21 cellular contexts compared by ENCODE assay signal in genomic region chr11:6216501-6216900, GRCh38. TPM values are rescaled to one million over a fixed set of nuclear protein-coding genes. Genes with fewer than 3 reads are reported as not detected.
DNase-seq lines count a peak whose midpoint lies in the region; ATAC-seq and TF ChIP-seq lines count a peak whose summit lies in the region.
"Had no signal": no experiment of that assay in that cellular context is flagged by ENCODE, and none has a peak within 500 bp of the region (broad histone marks: within the 10 kb centered on the region; RNA-seq: fewer than 3 reads in every experiment).

No MANE protein-coding gene starts in this region.

- H3K9me3 Mint-ChIP-seq in CD14-positive monocyte (no peaks in the 10 kb centered on the region), Calu3 (ENCODE audit: low read depth, unreplicated experiment) (no peaks in the 10 kb centered on the region)
- no peaks in the 10 kb centered on the region for H3K9me3 Mint-ChIP-seq in activated T-cell treated with anti-CD3 and anti-CD28 coated beads, Interleukin-2, amount 50 U/mL, for 72 hours
- H3K9me3 Mint-ChIP-seq: CD4-positive, alpha-beta T cell; H9 had no signal

- TSS peak; percentile 10 for BruUV-seq in Calu3 (replicated peaks; lab: Mats Ljungman, UMichigan)

- DNase-seq in CD14-positive monocyte (ENCODE audit: low spot score) (no peak), Calu3 (no peak), iPS-NIHi11 (ENCODE audit: low spot score) (peak; percentile 3), middle frontal gyrus (ENCODE audit: extremely low spot score, low spot score) (no peak), foreskin keratinocyte (no peak)
- no peak for DNase-seq in activated T-cell treated with anti-CD3 and anti-CD28 coated beads, Interleukin-2, amount 50 U/mL, for 72 hours
- DNase-seq: ACHN; BE2C; C1 segment of cervical spinal cord; Caco-2; CD4-positive, alpha-beta T cell; DMS153; DMS79; GF-D8; H9 had no signal

- H3K27me3 Mint-ChIP-seq in CD14-positive monocyte (ENCODE audit: low read depth in 3 of 3) (peaks cover 0 to 3% (median 0%) of the 10 kb centered on the region in 3 donors), Calu3 (ENCODE audit: unreplicated experiment) (no peaks in the 10 kb centered on the region)
- H3K27me3 Mint-ChIP-seq in activated T-cell treated with anti-CD3 and anti-CD28 coated beads, Interleukin-2, amount 50 U/mL, for 72 hours (ENCODE audit: low read depth): no peaks in the 10 kb centered on the region
- H3K27me3 Mint-ChIP-seq: CD4-positive, alpha-beta T cell had no signal

- no peak overlapping the region for H3K4me3 ChIP-seq in neutrophil (ENCODE audit: low read depth in 1 of 2, low read length in 1 of 2)
- H3K4me3 ChIP-seq: GM12878 had no signal

- H3K4me1 Mint-ChIP-seq in CD14-positive monocyte: peaks cover 19% of the 10 kb centered on the region
- H3K4me1 Mint-ChIP-seq in Calu3 (ENCODE audit: low read depth, unreplicated experiment): no peaks in the 10 kb centered on the region
- H3K4me1 Mint-ChIP-seq in activated T-cell treated with anti-CD3 and anti-CD28 coated beads, Interleukin-2, amount 50 U/mL, for 72 hours (ENCODE audit: low read depth): peaks cover 4% of the 10 kb centered on the region
- H3K4me1 Mint-ChIP-seq: H9 had no signal

- H3K27ac ChIP-seq in neutrophil (peak overlapping the region; percentile 47), foreskin keratinocyte (no peak overlapping the region)

- H3K36me3 Mint-ChIP-seq in CD14-positive monocyte: peaks cover 0 to 54% of the 10 kb centered on the region in 2 donors
- peaks cover 5% of the 10 kb centered on the region for H3K36me3 Mint-ChIP-seq in Calu3 (ENCODE audit: insufficient read depth, unreplicated experiment)
- peaks cover 0 to 4% of the 10 kb centered on the region in 2 donors for H3K36me3 Mint-ChIP-seq in activated T-cell treated with anti-CD3 and anti-CD28 coated beads, Interleukin-2, amount 50 U/mL, for 72 hours (ENCODE audit: insufficient read depth in 2 of 2)

- TF ChIP-seq CTCF in CD14-positive monocyte (IDR thresholded peaks at IDR 0.05): no peak
- TF ChIP-seq CTCF in Calu3 (IDR thresholded peaks at IDR 0.05; ENCODE audit: unreplicated experiment): no peak
- no peak for TF ChIP-seq CTCF in neutrophil (IDR thresholded peaks at IDR 0.05)
- no peak for TF ChIP-seq CTCF in foreskin keratinocyte (conservative IDR thresholded peaks at IDR 0.05)

- intact Hi-C loops in CD14-positive monocyte (cut with micrococcal nuclease) (no loop called here), Calu3 (cut with micrococcal nuclease; ENCODE audit: unreplicated experiment) (no loop called here)

- H3K27me3 ChIP-seq in neutrophil (no peaks in the 10 kb centered on the region), foreskin keratinocyte (no peaks in the 10 kb centered on the region)
- H3K27me3 ChIP-seq: BE2C had no signal

- no peaks in the 10 kb centered on the region for H3K9me3 ChIP-seq in neutrophil
- H3K9me3 ChIP-seq: BE2C, Caco-2 had no signal

- H3K4me1 ChIP-seq in neutrophil (ENCODE audit: control insufficient read depth in 1 of 2, insufficient read depth in 1 of 2, low read depth in 1 of 2, low read length in 1 of 2) (peaks cover 16 to 19% of the 10 kb centered on the region in 2 experiments), foreskin keratinocyte (peaks cover 11% of the 10 kb centered on the region)
- H3K4me1 ChIP-seq: BE2C, Caco-2 had no signal

- peaks cover 87% of the 10 kb centered on the region for H3K36me3 ChIP-seq in neutrophil
- H3K36me3 ChIP-seq: BE2C had no signal

- ATAC-seq in activated T-cell treated with anti-CD3 and anti-CD28 coated beads, Interleukin-2, amount 50 U/mL, for 72 hours (replicated peaks in 1 of 2): no peak
- ATAC-seq in HG02981 (IDR thresholded peaks at IDR 0.05; ENCODE audit: unreplicated experiment) (no peak), foreskin keratinocyte (no peak)
- ATAC-seq: GM12878 had no signal

- CTCF ChIA-PET in Calu3 (lab: Charles Lee): interaction anchor here (1.5 kb wide), 1 partner anchor 147 kb away, joined by 3 read pairs; no protein-coding TSS in a partner anchor

- H3K27ac Mint-ChIP-seq in CD14-positive monocyte (peak overlapping the region in 4 of 7 donors; percentile 10 to 73 (median 33)), Calu3 (ENCODE audit: unreplicated experiment) (no peak overlapping the region)
- H3K27ac Mint-ChIP-seq in activated T-cell treated with anti-CD3 and anti-CD28 coated beads, Interleukin-2, amount 50 U/mL, for 72 hours: no peak overlapping the region
- H3K27ac Mint-ChIP-seq: CD4-positive, alpha-beta T cell; H9 had no signal

- H3K4me3 Mint-ChIP-seq in CD14-positive monocyte (no peak overlapping the region), Calu3 (ENCODE audit: low read depth, unreplicated experiment) (no peak overlapping the region)
- H3K4me3 Mint-ChIP-seq in activated T-cell treated with anti-CD3 and anti-CD28 coated beads, Interleukin-2, amount 50 U/mL, for 72 hours: no peak overlapping the region
- H3K4me3 Mint-ChIP-seq: CD4-positive, alpha-beta T cell; H9 had no signal

RNA-seq across cellular contexts. Expression of gene C11orf42, which starts 11.1 kb away (rescaled TPM):
- polyA plus RNA-seq in CD14-positive monocyte (not detected), foreskin keratinocyte (not detected in 2 replicates)
- total RNA-seq in Calu3 (2022) (not detected in 2 replicates), foreskin keratinocyte (not detected in 2 replicates)
- total RNA-seq in activated T-cell treated with anti-CD3 and anti-CD28 coated beads, Interleukin-2, amount 50 U/mL, for 72 hours: not detected
- total RNA-seq: Caco-2; CD4-positive, alpha-beta T cell; Daoy; GM12878; H1; H9; HT-29 had no signal
- polyA plus RNA-seq: H1 had no signal

RNA-seq across cellular contexts. Expression of gene OR52W1, which starts 17.5 kb away (rescaled TPM):
- not detected for polyA plus RNA-seq in CD14-positive monocyte
- total RNA-seq in Calu3 (2022): not detected in 2 replicates
- not detected for total RNA-seq in activated T-cell treated with anti-CD3 and anti-CD28 coated beads, Interleukin-2, amount 50 U/mL, for 72 hours
- total RNA-seq in foreskin keratinocyte: not detected in 2 replicates
- polyA plus RNA-seq in foreskin keratinocyte: not detected in 2 replicates
- total RNA-seq: Caco-2; CD4-positive, alpha-beta T cell; Daoy; GM12878; H1; H9; HT-29 had no signal
- polyA plus RNA-seq: GM12878, H1 had no signal

RNA-seq across cellular contexts. Expression of gene FHIP1B, which starts 17.9 kb away (rescaled TPM):
- polyA plus RNA-seq in CD14-positive monocyte (10 to 100 TPM; 14.2 to 18.9 TPM), foreskin keratinocyte (14.1 and 14.9 TPM in 2 replicates)
- total RNA-seq in Calu3 (2022) (39.7 and 43.9 TPM in 2 replicates), foreskin keratinocyte (13.9 and 16.8 TPM in 2 replicates)
- 10 to 100 TPM; 22.8 to 26.8 TPM for total RNA-seq in activated T-cell treated with anti-CD3 and anti-CD28 coated beads, Interleukin-2, amount 50 U/mL, for 72 hours

RNA-seq across cellular contexts. Expression of gene CNGA4, which starts 22.4 kb away (rescaled TPM):
- not detected for polyA plus RNA-seq in CD14-positive monocyte
- 0.32 TPM in 1 of 2 replicates, not detected in the other for total RNA-seq in Calu3 (2022)
- total RNA-seq in activated T-cell treated with anti-CD3 and anti-CD28 coated beads, Interleukin-2, amount 50 U/mL, for 72 hours: under 1 TPM; 0.29 to 0.46 TPM
- total RNA-seq in foreskin keratinocyte: 0.07 TPM in 1 of 2 replicates, not detected in the other
- 0.03 TPM in 1 of 2 replicates, not detected in the other for polyA plus RNA-seq in foreskin keratinocyte
- total RNA-seq: Caco-2, Daoy, H1, HT-29 had no signal

RNA-seq across cellular contexts. Expression of gene CCKBR, which starts 43.1 kb away (rescaled TPM):
- polyA plus RNA-seq in CD14-positive monocyte: not detected
- total RNA-seq in Calu3 (2022): not detected in 2 replicates
- total RNA-seq in activated T-cell treated with anti-CD3 and anti-CD28 coated beads, Interleukin-2, amount 50 U/mL, for 72 hours: not detected
- total RNA-seq in foreskin keratinocyte: not detected in 2 replicates
- not detected in 2 replicates for polyA plus RNA-seq in foreskin keratinocyte
- total RNA-seq: CD4-positive, alpha-beta T cell; Daoy; GM12878; HT-29 had no signal
- polyA plus RNA-seq: GM12878 had no signal

Comparison
In these comparisons a context has a peak if more than half of its experiments do, and no peak if none do; other contexts are left out.
1. H3K27ac Mint-ChIP-seq: peak in CD14-positive monocyte (4 of 7); none in Calu3 (single experiment) and activated T-cell treated with anti-CD3 and anti-CD28 coated beads, Interleukin-2, amount 50 U/mL, for 72 hours (single experiment).